In genomic region chr2:26974352-26974751, GRCh38 we compare ENCODE assay signal across 1 cellular context.
TF ChIP-seq lines count a peak whose summit lies in the region.

No MANE protein-coding gene starts in this region.

TF ChIP-seq in K562, 482 proteins besides CTCF, POLR2A, EP300 and RAD21 (continued from another document):
- 0 out of 4 replicates have a peak, but pooled peaks of 1 of the 2 experiments have one; percentile 43 for TF ChIP-seq ZNF639 (CRISPR knock-in tag; conservative IDR thresholded peaks at IDR 0.05 in 1 of 2, IDR thresholded peaks at IDR 0.05 in 1 of 2)
- TF ChIP-seq PCBP2 (IDR thresholded peaks at IDR 0.05; ENCODE audit: low read depth, low read length, poor library complexity, severe bottlenecking), result no peak
- TF ChIP-seq NCOA6 (IDR thresholded peaks at IDR 0.05), result no peak
